In the genomic region with DNA sequence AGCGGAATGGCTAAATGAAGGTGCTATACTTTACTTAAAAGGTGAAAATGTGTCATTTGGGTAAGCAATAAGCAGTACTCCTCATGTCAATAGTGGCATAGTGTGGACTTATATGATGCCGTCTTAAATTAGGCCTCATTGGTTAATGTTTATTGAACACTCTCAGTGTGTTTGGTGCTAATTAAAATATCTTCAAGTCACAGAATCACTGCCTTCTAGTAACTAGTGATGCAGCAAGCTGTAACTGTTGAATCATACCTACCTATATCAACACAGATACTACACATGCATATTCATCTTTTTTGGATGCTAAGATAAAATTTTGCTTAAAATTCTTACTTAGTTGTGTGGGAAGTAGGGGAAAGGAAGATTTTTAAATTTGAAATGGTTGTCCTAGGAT, we compare ENCODE assay signal across 31 cellular contexts. TPM values are rescaled to one million over a fixed set of nuclear protein-coding genes. Genes with fewer than 3 reads are reported as not detected.
DNase-seq lines count a peak whose midpoint lies in the region; ATAC-seq and TF ChIP-seq lines count a peak whose summit lies in the region.
"Had no signal": no experiment of that assay in that cellular context is flagged by ENCODE, and none has a peak within 500 bp of the region (broad histone marks: within the 10 kb centered on the region; RNA-seq: fewer than 3 reads in every experiment).

No MANE protein-coding gene starts in this region.

- no peaks in the 10 kb centered on the region for H3K9me3 ChIP-seq in subcutaneous abdominal adipose tissue (ENCODE audit: control insufficient read depth in 5 of 5, low read length in 5 of 5)
- H3K9me3 ChIP-seq in esophagus muscularis mucosa = no peaks in the 10 kb centered on the region
- H3K9me3 ChIP-seq: BLaER1 treated with 17β-estradiol and CSF1 and Interleukin-3, amounts not matched to agents 10 nM and 100 nM; upper lobe of left lung had no signal

- ATAC-seq in activated naive CD8-positive, alpha-beta T cell treated with anti-CD3 and anti-CD28 coated beads, Interleukin-2, amount 50 U/mL, for 24 hours = no peak
- ATAC-seq in GM19463 (IDR thresholded peaks at IDR 0.05; ENCODE audit: unreplicated experiment) = peak; percentile 12
- ATAC-seq in activated T-helper 17 cell treated with anti-CD3 and anti-CD28 coated beads, Interleukin-2, amount 50 U/mL, for 72 hours (replicated peaks) = peak; percentile 21
- ATAC-seq in GM18873 (IDR thresholded peaks at IDR 0.05; ENCODE audit: low FRiP score, unreplicated experiment) = no peak
- ATAC-seq: K562, right cardiac atrium had no signal

- peaks cover 4% of the 10 kb centered on the region for H3K36me3 Mint-ChIP-seq in activated naive CD8-positive, alpha-beta T cell
- peaks cover 20% of the 10 kb centered on the region for H3K36me3 Mint-ChIP-seq in activated naive CD8-positive, alpha-beta T cell treated with anti-CD3 and anti-CD28 coated beads, Interleukin-2, amount 50 U/mL, for 24 hours (ENCODE audit: low read depth)
- peaks cover 13% of the 10 kb centered on the region for H3K36me3 Mint-ChIP-seq in activated T-helper 17 cell treated with anti-CD3 and anti-CD28 coated beads, Interleukin-2, amount 50 U/mL, for 72 hours (ENCODE audit: low read depth)
- H3K36me3 Mint-ChIP-seq in osteocyte (ENCODE audit: unreplicated experiment) = peaks cover 9% of the 10 kb centered on the region

- TF ChIP-seq CTCF in osteocyte (IDR thresholded peaks at IDR 0.05) (no peak), esophagus muscularis mucosa (IDR thresholded peaks at IDR 0.05) (no peak)

- no peaks in the 10 kb centered on the region for H3K9me3 Mint-ChIP-seq in activated naive CD8-positive, alpha-beta T cell (ENCODE audit: low read depth)
- no peaks in the 10 kb centered on the region for H3K9me3 Mint-ChIP-seq in activated naive CD8-positive, alpha-beta T cell treated with anti-CD3 and anti-CD28 coated beads, Interleukin-2, amount 50 U/mL, for 24 hours
- H3K9me3 Mint-ChIP-seq in activated T-helper 17 cell treated with anti-CD3 and anti-CD28 coated beads, Interleukin-2, amount 50 U/mL, for 72 hours = no peaks in the 10 kb centered on the region
- no peaks in the 10 kb centered on the region for H3K9me3 Mint-ChIP-seq in osteocyte (ENCODE audit: unreplicated experiment)

- TF ChIP-seq EP300 in esophagus muscularis mucosa (IDR thresholded peaks at IDR 0.05) = no peak

- H3K4me3 ChIP-seq in subcutaneous abdominal adipose tissue (ENCODE audit: low read depth in 1 of 5, low read length in 5 of 5) = no peak overlapping the region
- no peak overlapping the region for H3K4me3 ChIP-seq in esophagus muscularis mucosa
- H3K4me3 ChIP-seq: BLaER1 treated with 17β-estradiol and CSF1 and Interleukin-3, amounts not matched to agents 10 nM and 100 nM; K562; upper lobe of left lung had no signal

- H3K27ac ChIP-seq in subcutaneous abdominal adipose tissue (ENCODE audit: low read depth, low read length) = peak overlapping the region; percentile 98
- no peak overlapping the region for H3K27ac ChIP-seq in esophagus muscularis mucosa (replicated peaks in 1 of 4)
- H3K27ac ChIP-seq: parathyroid adenoma had no signal

- no peaks in the 10 kb centered on the region for H3K27me3 Mint-ChIP-seq in activated naive CD8-positive, alpha-beta T cell
- no peaks in the 10 kb centered on the region for H3K27me3 Mint-ChIP-seq in activated naive CD8-positive, alpha-beta T cell treated with anti-CD3 and anti-CD28 coated beads, Interleukin-2, amount 50 U/mL, for 24 hours
- no peaks in the 10 kb centered on the region for H3K27me3 Mint-ChIP-seq in activated T-helper 17 cell treated with anti-CD3 and anti-CD28 coated beads, Interleukin-2, amount 50 U/mL, for 72 hours
- H3K27me3 Mint-ChIP-seq in osteocyte (ENCODE audit: unreplicated experiment) = no peaks in the 10 kb centered on the region

- H3K27me3 ChIP-seq in subcutaneous abdominal adipose tissue (ENCODE audit: control insufficient read depth in 5 of 5, insufficient read depth in 4 of 5, low read length in 5 of 5) (no peaks in the 10 kb centered on the region), esophagus muscularis mucosa (no peaks in the 10 kb centered on the region)
- H3K27me3 ChIP-seq: BLaER1 treated with 17β-estradiol and CSF1 and Interleukin-3, amounts not matched to agents 10 nM and 100 nM; upper lobe of left lung had no signal

- H3K9ac ChIP-seq in subcutaneous abdominal adipose tissue (ENCODE audit: low read length in 5 of 5) = no peak overlapping the region
- H3K9ac ChIP-seq: BLaER1 treated with 17β-estradiol and CSF1 and Interleukin-3, amounts not matched to agents 10 nM and 100 nM; parathyroid adenoma had no signal

- H3K27ac Mint-ChIP-seq in activated naive CD8-positive, alpha-beta T cell = peak overlapping the region; percentile 16
- no peak overlapping the region for H3K27ac Mint-ChIP-seq in activated naive CD8-positive, alpha-beta T cell treated with anti-CD3 and anti-CD28 coated beads, Interleukin-2, amount 50 U/mL, for 24 hours
- H3K27ac Mint-ChIP-seq in activated T-helper 17 cell treated with anti-CD3 and anti-CD28 coated beads, Interleukin-2, amount 50 U/mL, for 72 hours = no peak overlapping the region
- H3K27ac Mint-ChIP-seq in osteocyte (ENCODE audit: unreplicated experiment) = no peak overlapping the region
- H3K27ac Mint-ChIP-seq: nephron progenitor cell had no signal

- H3K36me3 ChIP-seq in subcutaneous abdominal adipose tissue (ENCODE audit: control insufficient read depth in 5 of 5, insufficient read depth in 5 of 5, low read length in 5 of 5) (peaks cover 0 to 3% (median 0%) of the 10 kb centered on the region in 5 donors), esophagus muscularis mucosa (peaks cover 0 to 8% (median 0%) of the 10 kb centered on the region in 4 donors)
- H3K36me3 ChIP-seq: upper lobe of left lung had no signal

- intact Hi-C loops in esophagus muscularis mucosa (cut with DNase I) = no loop called here

- WGBS in esophagus muscularis mucosa = 91% methylated on average over 2 of the region's 2 CpGs

- peaks cover 41% of the 10 kb centered on the region for H3K4me1 Mint-ChIP-seq in activated naive CD8-positive, alpha-beta T cell (ENCODE audit: low read depth)
- H3K4me1 Mint-ChIP-seq in activated naive CD8-positive, alpha-beta T cell treated with anti-CD3 and anti-CD28 coated beads, Interleukin-2, amount 50 U/mL, for 24 hours = peaks cover 43% of the 10 kb centered on the region
- peaks cover 24% of the 10 kb centered on the region for H3K4me1 Mint-ChIP-seq in activated T-helper 17 cell treated with anti-CD3 and anti-CD28 coated beads, Interleukin-2, amount 50 U/mL, for 72 hours
- peaks cover 21% of the 10 kb centered on the region for H3K4me1 Mint-ChIP-seq in osteocyte (ENCODE audit: unreplicated experiment)

- H3K4me1 ChIP-seq in subcutaneous abdominal adipose tissue (ENCODE audit: control insufficient read depth in 5 of 5, insufficient read depth in 5 of 5, low read length in 5 of 5) (peaks cover 0 to 38% (median 22%) of the 10 kb centered on the region in 5 donors), esophagus muscularis mucosa (peaks cover 27 to 44% (median 33%) of the 10 kb centered on the region in 4 donors)
- H3K4me1 ChIP-seq: parathyroid adenoma had no signal

- no peak for TF ChIP-seq POLR2A in esophagus muscularis mucosa (IDR thresholded peaks at IDR 0.05; ENCODE audit: low read depth)

- peak overlapping the region; percentile 13 for H3K4me3 Mint-ChIP-seq in activated naive CD8-positive, alpha-beta T cell
- no peak overlapping the region for H3K4me3 Mint-ChIP-seq in activated naive CD8-positive, alpha-beta T cell treated with anti-CD3 and anti-CD28 coated beads, Interleukin-2, amount 50 U/mL, for 24 hours
- peak overlapping the region; percentile 83 for H3K4me3 Mint-ChIP-seq in activated T-helper 17 cell treated with anti-CD3 and anti-CD28 coated beads, Interleukin-2, amount 50 U/mL, for 72 hours
- no peak overlapping the region for H3K4me3 Mint-ChIP-seq in osteocyte (ENCODE audit: unreplicated experiment)

- no peak for DNase-seq in activated naive CD8-positive, alpha-beta T cell treated with anti-CD3 and anti-CD28 coated beads, Interleukin-2, amount 50 U/mL, for 24 hours
- DNase-seq in osteocyte (ENCODE audit: extremely low spot score, unreplicated experiment) (no peak), esophagus muscularis mucosa (ENCODE audit: extremely low spot score) (no peak)
- DNase-seq: activated CD4-positive, CD25-positive, alpha-beta regulatory T cell treated with anti-CD3 and anti-CD28 coated beads, Interleukin-2, amount 50 U/mL, for 72 hours; activated naive CD4-positive, alpha-beta T cell; activated T-cell treated with anti-CD3 and anti-CD28 coated beads for 4 hours; amniotic stem cell; DMS79 treated with DMSO at 0.1 percent for 48 hours; effector CD8-positive, alpha-beta T cell; glutamatergic neuron; H7; islet precursor cell; NCI-H1417; NCI-H2081; NCI-H446; NCI-H774; nephron progenitor cell; right cardiac atrium; RPMI8226; stimulated activated CD4-positive, alpha-beta T cell treated with anti-CD3 and anti-CD28 coated beads, Interleukin-12 subunit alpha, Interleukin-12 subunit beta, amount 100 ng/mL, for 4 hours; stimulated activated CD4-positive, alpha-beta T cell treated with anti-CD3 and anti-CD28 coated beads, Interleukin-4, amount 100 ng/mL, for 1 hour; substantia nigra; upper lobe of left lung had no signal

RNA-seq across cellular contexts. Expression of a gene that starts 30.7 kb away (rescaled TPM):
- total RNA-seq in activated T-helper 17 cell treated with anti-CD3 and anti-CD28 coated beads, Interleukin-2, amount 50 U/mL, for 72 hours = 10 to 100 TPM; 11.6 to 14.0 TPM
- total RNA-seq in osteocyte (49.7 and 51.0 TPM in 2 replicates), esophagus muscularis mucosa (10 to 100 TPM; 14.5 to 25.9 (median 23.1) TPM)

Comparison
In these comparisons a context has a peak if more than half of its experiments do, and no peak if none do; other contexts are left out.
1. H3K4me3 Mint-ChIP-seq: peak in activated naive CD8-positive, alpha-beta T cell (single experiment) and activated T-helper 17 cell treated with anti-CD3 and anti-CD28 coated beads, Interleukin-2, amount 50 U/mL, for 72 hours (single experiment); none in activated naive CD8-positive, alpha-beta T cell treated with anti-CD3 and anti-CD28 coated beads, Interleukin-2, amount 50 U/mL, for 24 hours (single experiment) and osteocyte (single experiment).
2. ATAC-seq: peak in GM19463 (single experiment) and activated T-helper 17 cell treated with anti-CD3 and anti-CD28 coated beads, Interleukin-2, amount 50 U/mL, for 72 hours (single experiment); none in activated naive CD8-positive, alpha-beta T cell treated with anti-CD3 and anti-CD28 coated beads, Interleukin-2, amount 50 U/mL, for 24 hours (single experiment) and GM18873 (single experiment).